ENCODE assay signal across 8 cellular contexts in the genomic region with DNA sequence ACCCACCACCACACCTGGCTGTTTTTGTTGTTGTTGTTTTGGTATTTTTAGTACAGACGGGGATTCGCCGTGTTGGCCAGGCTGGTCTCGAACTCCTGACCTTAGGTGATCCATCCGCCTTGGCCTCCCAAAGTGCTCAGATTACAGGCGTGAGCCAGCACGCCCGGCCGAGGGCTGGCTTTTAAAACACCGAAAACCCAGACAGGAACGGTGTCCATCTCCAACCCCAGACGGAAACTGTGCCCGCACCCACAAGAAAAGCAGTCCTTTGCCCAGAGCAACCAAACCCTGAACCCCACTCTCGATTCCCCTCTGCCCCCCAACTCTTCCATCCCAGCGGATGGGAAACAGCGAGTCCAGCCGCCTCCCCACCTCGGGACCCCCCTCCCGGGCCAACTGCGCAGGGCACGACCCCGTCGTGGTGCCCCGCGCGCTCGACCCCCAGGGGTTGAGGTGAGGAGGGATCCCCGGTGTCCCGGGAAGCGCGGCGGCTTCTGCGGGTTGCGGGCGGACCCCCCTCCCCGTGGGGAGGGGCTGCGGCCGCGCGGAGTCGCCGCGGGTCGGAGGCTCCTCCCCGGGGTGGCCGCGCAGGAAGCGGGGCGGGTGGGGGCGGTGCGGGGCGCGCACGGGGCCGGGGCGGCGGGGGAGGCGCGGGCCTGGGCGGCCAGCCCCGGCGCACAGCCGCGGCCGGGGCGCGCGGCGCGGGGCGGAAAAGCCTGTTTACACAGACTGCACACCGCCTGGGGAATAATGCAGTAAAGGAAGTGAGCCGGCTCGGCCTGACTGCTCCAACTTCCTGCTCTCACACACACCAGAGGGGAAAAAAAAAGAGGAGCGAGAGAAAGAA. TPM values are rescaled to one million over a fixed set of nuclear protein-coding genes. Genes with fewer than 3 reads are reported as not detected.
A peak's percentile ranks its signal among the peaks of the same experiment; 100 is the strongest.
DNase-seq lines count a peak whose midpoint lies in the region; ATAC-seq, FAIRE-seq and TF ChIP-seq lines count a peak whose summit lies in the region.

ELK3 (plus strand) TSS at position 651 of the 847 bp plus-strand sequence.

- peak within 1 kb of the TSS; percentile 7 for H2AFZ ChIP-seq in endothelial cell of umbilical vein (ENCODE audit: low read depth, low read length)

- peak; percentile 35 for ATAC-seq in GM18867 (IDR thresholded peaks at IDR 0.05; ENCODE audit: unreplicated experiment)
- ATAC-seq in HG03135 (IDR thresholded peaks at IDR 0.05; ENCODE audit: unreplicated experiment): peak; percentile 50

- H3K36me3 Mint-ChIP-seq in stimulated activated naive CD8-positive, alpha-beta T cell treated with anti-CD3 and anti-CD28 coated beads, Interleukin-15, Interleukin-2, amounts not matched to agents 100 ng/mL and 50 ng/mL, for 24 hours (ENCODE audit: low read depth): no peaks in the 10 kb centered on the region

- TF ChIP-seq CTCF in AG04450 (IDR thresholded peaks at IDR 0.05; ENCODE audit: low read depth, low read length) (no peak), endothelial cell of umbilical vein (IDR thresholded peaks at IDR 0.05; ENCODE audit: extremely low read depth in 1 of 2, insufficient read depth in 1 of 2, low read depth in 1 of 2, low read length in 2 of 2) (no peak)

- DNase-seq in AG04450 (ENCODE audit: low read depth, low spot score) (no peak), NOMO-1 (lab: John Stamatoyannopoulos, UW; ENCODE audit: unreplicated experiment in 2 of 2) (peak; percentile 43 to 54), endothelial cell of umbilical vein (ENCODE audit: low read depth, low spot score) (peak; percentile 95)
- peak; percentile 73 for DNase-seq in activated CD8-positive, alpha-beta memory T cell treated with anti-CD3 and anti-CD28 coated beads, Interleukin-2, amount 50 U/mL, for 48 hours

- peaks cover 69% of the 10 kb centered on the region for H3K4me1 Mint-ChIP-seq in stimulated activated naive CD8-positive, alpha-beta T cell treated with anti-CD3 and anti-CD28 coated beads, Interleukin-15, Interleukin-2, amounts not matched to agents 100 ng/mL and 50 ng/mL, for 24 hours (ENCODE audit: low read depth)

- dilution Hi-C loops in endothelial cell of umbilical vein (cut with MboI; ENCODE audit: extremely low pct_ligation_motif_present, low sequenced_read_pairs): no loop called here

- H3K27ac ChIP-seq in AG04450 (ENCODE audit: low read depth, low read length) (peak within 1 kb of the TSS; percentile 87), endothelial cell of umbilical vein (ENCODE audit: insufficient read depth, low read depth, low read length) (peak within 1 kb of the TSS; percentile 100), mesodermal cell (ENCODE audit: low read depth, low read length, severe bottlenecking) (peak within 1 kb of the TSS; percentile 98)

- intact Hi-C loops in endothelial cell of umbilical vein (cut with micrococcal nuclease): loop anchor here (1.0 to 2.0 kb wide), 4 partner anchors 15 to 50 kb away; no protein-coding TSS in a partner anchor

- no TSS peak for BruUV-seq in endothelial cell of umbilical vein (replicated peaks; lab: Mats Ljungman, UMichigan)

- H3K27me3 ChIP-seq in AG04450 (ENCODE audit: control insufficient read depth, insufficient read depth, low read length) (no peaks in the 10 kb centered on the region), endothelial cell of umbilical vein (ENCODE audit: control insufficient read depth in 2 of 2, insufficient read depth in 2 of 2, low read length in 2 of 2) (no peaks in the 10 kb centered on the region)

- no peak for TF ChIP-seq POLR2A in endothelial cell of umbilical vein (IDR thresholded peaks at IDR 0.05; ENCODE audit: low read depth, low read length)

- peaks cover 29% of the 10 kb centered on the region for H3K4me1 ChIP-seq in endothelial cell of umbilical vein (ENCODE audit: control insufficient read depth, extremely low read depth, insufficient read depth, low read length)
- H3K4me1 ChIP-seq in mesodermal cell (ENCODE audit: control insufficient read depth, insufficient read depth, low read length, poor library complexity, severe bottlenecking): peaks cover 22% of the 10 kb centered on the region

- peaks cover 0 to 2% of the 10 kb centered on the region in 2 experiments for H3K36me3 ChIP-seq in endothelial cell of umbilical vein (ENCODE audit: control insufficient read depth in 2 of 2, extremely low read depth in 1 of 2, insufficient read depth in 2 of 2, low read length in 2 of 2)
- H3K36me3 ChIP-seq in mesodermal cell (ENCODE audit: control insufficient read depth, insufficient read depth, low read length): no peaks in the 10 kb centered on the region

- H3K9me1 ChIP-seq in endothelial cell of umbilical vein (replicated peaks; ENCODE audit: control insufficient read depth, extremely low read depth, insufficient read depth, low read length): no peaks in the 10 kb centered on the region

- peak within 1 kb of the TSS; percentile 100 for H3K9ac ChIP-seq in endothelial cell of umbilical vein (replicated peaks; ENCODE audit: extremely low read depth, insufficient read depth, low read length)

- H3K27ac Mint-ChIP-seq in stimulated activated naive CD8-positive, alpha-beta T cell treated with anti-CD3 and anti-CD28 coated beads, Interleukin-15, Interleukin-2, amounts not matched to agents 100 ng/mL and 50 ng/mL, for 24 hours: peak within 1 kb of the TSS; percentile 99

- POLR2A ChIA-PET in AG04450 (lab: Yijun Ruan, JAX) (no interaction called here), endothelial cell of umbilical vein (lab: Charles Lee) (no interaction called here)

- WGBS in mesodermal cell (ENCODE audit: insufficient coverage in 2 of 2), 2 experiments: 14 to 16% methylated on average over 17 to 33 of the region's 75 CpGs

- no peaks in the 10 kb centered on the region for H3K9me3 Mint-ChIP-seq in stimulated activated naive CD8-positive, alpha-beta T cell treated with anti-CD3 and anti-CD28 coated beads, Interleukin-15, Interleukin-2, amounts not matched to agents 100 ng/mL and 50 ng/mL, for 24 hours

- CTCF ChIA-PET in AG04450 (lab: Charles Lee) (no interaction called here), endothelial cell of umbilical vein (lab: Charles Lee) (interaction anchor here (2.9 kb wide), 1 partner anchor 21 kb away, joined by 15 read pairs; no protein-coding TSS in a partner anchor)

- no peaks in the 10 kb centered on the region; the same call in 1 of the 2 replicates for H3K9me3 ChIP-seq in AG04450 (ENCODE audit: control insufficient read depth, insufficient read depth, low read length)
- H3K9me3 ChIP-seq in endothelial cell of umbilical vein (replicated peaks; ENCODE audit: control insufficient read depth, insufficient read depth, low read length): no peaks in the 10 kb centered on the region
- no peaks in the 10 kb centered on the region for H3K9me3 ChIP-seq in mesodermal cell (ENCODE audit: control insufficient read depth, low read length)

- peaks cover 38% of the 10 kb centered on the region for H3K79me2 ChIP-seq in endothelial cell of umbilical vein (ENCODE audit: control insufficient read depth, insufficient read depth, low read length)

- H4K20me1 ChIP-seq in endothelial cell of umbilical vein (replicated peaks; ENCODE audit: control insufficient read depth, extremely low read depth, insufficient read depth, low read length): no peaks in the 10 kb centered on the region

- FAIRE-seq in endothelial cell of umbilical vein (lab: Jason Lieb, UNC): peak; percentile 4

- H3K4me3 ChIP-seq in AG04450 (ENCODE audit: low read depth, low read length) (peak within 1 kb of the TSS; percentile 97), endothelial cell of umbilical vein (replicated peaks in 1 of 3; ENCODE audit: insufficient read depth in 1 of 3, low read depth in 1 of 3, low read length in 3 of 3) (peak within 1 kb of the TSS; percentile 65 to 95 (median 90)), mesodermal cell (ENCODE audit: extremely low read depth, insufficient read depth, low read length, poor library complexity, severe bottlenecking) (peak within 1 kb of the TSS; percentile 95)

- peak within 1 kb of the TSS; percentile 98 for H3K4me3 Mint-ChIP-seq in stimulated activated naive CD8-positive, alpha-beta T cell treated with anti-CD3 and anti-CD28 coated beads, Interleukin-15, Interleukin-2, amounts not matched to agents 100 ng/mL and 50 ng/mL, for 24 hours

- peak within 1 kb of the TSS; percentile 53 for H3K4me2 ChIP-seq in endothelial cell of umbilical vein (ENCODE audit: insufficient read depth, low read length)

- H3K27me3 Mint-ChIP-seq in stimulated activated naive CD8-positive, alpha-beta T cell treated with anti-CD3 and anti-CD28 coated beads, Interleukin-15, Interleukin-2, amounts not matched to agents 100 ng/mL and 50 ng/mL, for 24 hours: no peaks in the 10 kb centered on the region

TF ChIP-seq in endothelial cell of umbilical vein, 7 proteins besides CTCF, POLR2A, EP300 and RAD21:
- TF ChIP-seq POLR2AphosphoS5 (IDR thresholded peaks at IDR 0.05; ENCODE audit: insufficient read depth, low read depth, low read length) (peak; percentile 95), FOS (IDR thresholded peaks at IDR 0.05; ENCODE audit: borderline replicate concordance, insufficient read depth, low read length) (peak; percentile 65), MYC (IDR thresholded peaks at IDR 0.05; ENCODE audit: low read depth, low read length) (no peak), GATA2 (IDR thresholded peaks at IDR 0.05; ENCODE audit: insufficient read depth, insufficient read length, low read depth, low read length) (peak; percentile 40)

RNA-seq across cellular contexts. Expression of gene ELK3, which starts in this region (rescaled TPM):
- 26.7 and 31.2 TPM in 2 replicates for polyA plus RNA-seq in AG04450 (2011; rRNA removed)
- polyA minus RNA-seq in AG04450 (2011; rRNA and poly(A)+ RNA removed): 21.4 and 27.3 TPM in 2 replicates
- 128 and 132 TPM in 2 replicates for total RNA-seq in endothelial cell of umbilical vein
- 51.4 and 64.8 TPM in 2 replicates for polyA plus RNA-seq in endothelial cell of umbilical vein
- 65.6 and 73.3 TPM in 2 replicates for polyA plus RNA-seq in endothelial cell of umbilical vein (2011; cell fraction: cytosol; rRNA removed)
- 55.3 and 57.1 TPM in 2 replicates for polyA plus RNA-seq in endothelial cell of umbilical vein (2011; cell fraction: nucleus; rRNA removed)
- polyA plus RNA-seq in endothelial cell of umbilical vein (2012): 123 and 151 TPM in 2 replicates
- 66.8 and 84.1 TPM in 2 replicates for polyA minus RNA-seq in endothelial cell of umbilical vein
- 6.1 TPM for polyA minus RNA-seq in endothelial cell of umbilical vein (2011; cell fraction: cytosol; rRNA and poly(A)+ RNA removed)
- polyA minus RNA-seq in endothelial cell of umbilical vein (2011; cell fraction: nucleus; rRNA and poly(A)+ RNA removed): 76.7 and 83.6 TPM in 2 replicates
- 117 TPM for polyA plus RNA-seq in mesodermal cell (2013, experiment 1 of 2)
- polyA plus RNA-seq in mesodermal cell (2013, experiment 2 of 2): 106 TPM
